ENCODE assay signal across 11 cellular contexts in the genomic region with DNA sequence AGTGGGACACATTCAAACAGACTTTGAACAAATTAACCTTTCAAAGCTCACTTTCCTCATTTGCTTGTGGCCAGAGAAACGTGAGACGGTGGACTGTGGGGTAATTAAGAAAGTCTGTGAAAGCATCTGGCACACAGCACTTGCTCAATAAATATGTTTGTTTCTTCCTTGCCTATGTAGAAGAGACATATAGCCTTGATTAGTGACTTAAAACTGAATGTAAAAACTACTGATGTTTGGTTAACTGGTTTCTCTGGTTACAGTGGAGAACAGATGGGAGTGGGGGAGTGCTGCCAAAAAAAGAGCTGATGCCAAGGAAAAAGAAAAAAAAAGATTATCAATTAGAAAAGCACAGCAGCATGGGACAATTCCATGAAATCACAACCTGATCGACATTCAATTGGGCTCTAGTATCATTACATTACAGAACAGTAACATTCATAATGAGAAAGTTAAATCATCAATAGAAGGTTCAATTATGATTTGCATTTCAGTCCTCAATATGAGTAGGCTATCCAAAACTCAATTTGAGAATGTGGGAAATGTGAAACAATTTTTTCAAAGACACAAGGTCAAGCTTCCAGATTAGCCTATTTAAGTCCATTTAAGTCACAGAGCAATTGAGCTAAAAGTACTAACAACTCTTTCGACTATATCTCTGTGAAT. TPM values are rescaled to one million over a fixed set of nuclear protein-coding genes. Genes with fewer than 3 reads are reported as not detected.
A peak's percentile ranks its signal among the peaks of the same experiment; 100 is the strongest.
DNase-seq lines count a peak whose midpoint lies in the region; ATAC-seq and TF ChIP-seq lines count a peak whose summit lies in the region.
"Had no signal": no experiment of that assay in that cellular context is flagged by ENCODE, and none has a peak within 500 bp of the region (broad histone marks: within the 10 kb centered on the region; RNA-seq: fewer than 3 reads in every experiment).

No MANE protein-coding gene starts in this region.

- H3K27me3 Mint-ChIP-seq in CD8-positive, alpha-beta T cell (ENCODE audit: low read depth), result no peaks in the 10 kb centered on the region
- no peaks in the 10 kb centered on the region for H3K27me3 Mint-ChIP-seq in WTC11 (ENCODE audit: low read depth)

- no peaks in the 10 kb centered on the region for H3K9me3 Mint-ChIP-seq in CD8-positive, alpha-beta T cell
- H3K9me3 Mint-ChIP-seq in WTC11, result no peaks in the 10 kb centered on the region

- H3K27ac Mint-ChIP-seq in CD8-positive, alpha-beta T cell, result no peak overlapping the region
- H3K27ac Mint-ChIP-seq in WTC11, result 0 out of 2 replicates have a peak overlapping the region, but pooled peaks have one; percentile 5

- TF ChIP-seq CTCF in CD8-positive, alpha-beta T cell (IDR thresholded peaks at IDR 0.05), result no peak
- TF ChIP-seq CTCF in HEK293 (tag by site-specific recombination; IDR thresholded peaks at IDR 0.05) (no peak), WTC11 (IDR thresholded peaks at IDR 0.05) (no peak), GM10248 (IDR thresholded peaks at IDR 0.05; ENCODE audit: control extremely low read depth, extremely low read depth, low read depth, missing control alignments) (no peak), gastroesophageal sphincter (IDR thresholded peaks at IDR 0.05) (no peak)

- H3K4me3 ChIP-seq in CD8-positive, alpha-beta T cell (ENCODE audit: low read depth, low read length), result no peak overlapping the region
- H3K4me3 ChIP-seq in HEK293 (ENCODE audit: low read depth, low read length) (no peak overlapping the region), gastroesophageal sphincter (no peak overlapping the region)

- intact Hi-C loops in CD8-positive, alpha-beta T cell (cut with DNase I, micrococcal nuclease), result loop anchor here in 1 of 2 experiments (10.0 kb wide), 1 partner anchor 46 kb away; no protein-coding TSS in a partner anchor

- CTCF ChIA-PET in CD8-positive, alpha-beta T cell (lab: Charles Lee), result interaction anchor here (0.9 to 1.1 kb wide), 2 partner anchors 38 to 80 kb away, joined by 3 to 5 read pairs; no protein-coding TSS in a partner anchor
- CTCF ChIA-PET in HEK293 (lab: Yijun Ruan, JAX), result interaction anchor here (0.6 to 0.7 kb wide), 2 partner anchors 14 to 78 kb away, joined by 3 read pairs; no protein-coding TSS in a partner anchor
- CTCF ChIA-PET in WTC11 (lab: Charles Lee), result interaction anchor here (1.2 kb wide), 1 partner anchor 81 kb away, joined by 3 read pairs; no protein-coding TSS in a partner anchor
- CTCF ChIA-PET in GM10248 (lab: Yijun Ruan, JAX), result interaction anchor here (1.0 to 4.2 kb wide), 3 partner anchors 9 to 25 kb away, joined by 3 to 23 read pairs (median 4); no protein-coding TSS in a partner anchor

- H3K27ac ChIP-seq in CD8-positive, alpha-beta T cell (ENCODE audit: low read depth, low read length), result no peak overlapping the region
- H3K27ac ChIP-seq in HEK293 (ENCODE audit: extremely low read depth, low read depth, low read length), result no peak overlapping the region
- no peak overlapping the region for H3K27ac ChIP-seq in gastroesophageal sphincter
- H3K27ac ChIP-seq: foreskin keratinocyte had no signal

- H3K4me1 Mint-ChIP-seq in CD8-positive, alpha-beta T cell (ENCODE audit: low read depth), result peaks cover 90% of the 10 kb centered on the region
- peaks cover 58% of the 10 kb centered on the region for H3K4me1 Mint-ChIP-seq in WTC11

- POLR2A ChIA-PET in CD8-positive, alpha-beta T cell (lab: Charles Lee), result no interaction called here
- POLR2A ChIA-PET in HEK293 (lab: Yijun Ruan, JAX) (interaction anchor here (1.5 kb wide), 1 partner anchor 15 kb away, joined by 5 read pairs; a partner anchor contains a TSS), WTC11 (lab: Charles Lee) (interaction anchor here (0.6 kb wide), 1 partner anchor 22 kb away, joined by 4 read pairs; no protein-coding TSS in a partner anchor), GM10248 (lab: Yijun Ruan, JAX) (no interaction called here)

- H3K36me3 Mint-ChIP-seq in CD8-positive, alpha-beta T cell, result peaks cover 29% of the 10 kb centered on the region
- peaks cover 10% of the 10 kb centered on the region for H3K36me3 Mint-ChIP-seq in WTC11

- no peak for ATAC-seq in CD8-positive, alpha-beta T cell
- ATAC-seq in WTC11 (no peak), GM21381 (IDR thresholded peaks at IDR 0.05; ENCODE audit: unreplicated experiment) (no peak), gastroesophageal sphincter (no peak)
- ATAC-seq: foreskin keratinocyte had no signal

- TF ChIP-seq POLR2A in gastroesophageal sphincter (IDR thresholded peaks at IDR 0.05), result no peak

- no peaks in the 10 kb centered on the region for H3K27me3 ChIP-seq in CD8-positive, alpha-beta T cell (ENCODE audit: insufficient read depth, low read length)
- H3K27me3 ChIP-seq in gastroesophageal sphincter, result no peaks in the 10 kb centered on the region
- H3K27me3 ChIP-seq: foreskin keratinocyte had no signal

- H3K4me1 ChIP-seq in CD8-positive, alpha-beta T cell (ENCODE audit: insufficient read depth, low read length), result peaks cover 72% of the 10 kb centered on the region
- H3K4me1 ChIP-seq in HEK293 (ENCODE audit: control insufficient read depth, insufficient read depth, low read length) (peaks cover 35% of the 10 kb centered on the region), gastroesophageal sphincter (peaks cover 24 to 86% (median 26%) of the 10 kb centered on the region in 3 donors)

- peaks cover 5% of the 10 kb centered on the region for H3K9me3 ChIP-seq in CD8-positive, alpha-beta T cell (ENCODE audit: low read length)
- H3K9me3 ChIP-seq in HEK293 (ENCODE audit: control insufficient read depth, insufficient read depth, low read depth, low read length) (no peaks in the 10 kb centered on the region), gastroesophageal sphincter (no peaks in the 10 kb centered on the region)

- peak overlapping the region; percentile 42 for H3K4me3 Mint-ChIP-seq in CD8-positive, alpha-beta T cell
- H3K4me3 Mint-ChIP-seq in WTC11, result no peak overlapping the region

- no peaks in the 10 kb centered on the region for H3K36me3 ChIP-seq in CD8-positive, alpha-beta T cell (ENCODE audit: insufficient read depth, low read length)
- no peaks in the 10 kb centered on the region for H3K36me3 ChIP-seq in HEK293 (ENCODE audit: control insufficient read depth in 2 of 2, insufficient read depth in 1 of 2, low read length in 2 of 2)
- H3K36me3 ChIP-seq in gastroesophageal sphincter, result peaks cover 0 to 4% of the 10 kb centered on the region in 2 donors

- no peak for TF ChIP-seq EP300 in gastroesophageal sphincter (IDR thresholded peaks at IDR 0.05)

- DNase-seq in CD8-positive, alpha-beta T cell, result no peak
- DNase-seq in WTC11 (ENCODE audit: low spot score) (no peak), myocyte (ENCODE audit: low read depth) (peak; percentile 36), GM10248 (ENCODE audit: extremely low spot score) (no peak), SKM-1 (lab: John Stamatoyannopoulos, UW; ENCODE audit: unreplicated experiment) (no peak)
- DNase-seq: foreskin keratinocyte, KBM-7, nucleus accumbens had no signal

- 50 to 56% methylated on average over 4 of the region's 4 CpGs for WGBS in gastroesophageal sphincter (ENCODE audit: low coverage in 1 of 2), 2 donors

TF ChIP-seq in HEK293, 187 proteins besides CTCF, POLR2A, EP300 and RAD21 (continues in another document):
- TF ChIP-seq, protein P1, sequence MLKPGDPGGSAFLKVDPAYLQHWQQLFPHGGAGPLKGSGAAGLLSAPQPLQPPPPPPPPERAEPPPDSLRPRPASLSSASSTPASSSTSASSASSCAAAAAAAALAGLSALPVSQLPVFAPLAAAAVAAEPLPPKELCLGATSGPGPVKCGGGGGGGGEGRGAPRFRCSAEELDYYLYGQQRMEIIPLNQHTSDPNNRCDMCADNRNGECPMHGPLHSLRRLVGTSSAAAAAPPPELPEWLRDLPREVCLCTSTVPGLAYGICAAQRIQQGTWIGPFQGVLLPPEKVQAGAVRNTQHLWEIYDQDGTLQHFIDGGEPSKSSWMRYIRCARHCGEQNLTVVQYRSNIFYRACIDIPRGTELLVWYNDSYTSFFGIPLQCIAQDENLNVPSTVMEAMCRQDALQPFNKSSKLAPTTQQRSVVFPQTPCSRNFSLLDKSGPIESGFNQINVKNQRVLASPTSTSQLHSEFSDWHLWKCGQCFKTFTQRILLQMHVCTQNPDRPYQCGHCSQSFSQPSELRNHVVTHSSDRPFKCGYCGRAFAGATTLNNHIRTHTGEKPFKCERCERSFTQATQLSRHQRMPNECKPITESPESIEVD (tag by site-specific recombination; IDR thresholded peaks at IDR 0.05), result peak; percentile 18; the same call in 1 of the 2 replicates
- no peak for TF ChIP-seq ZNF514 (tag by site-specific recombination; IDR thresholded peaks at IDR 0.05)
- TF ChIP-seq ZNF785 (tag by site-specific recombination; IDR thresholded peaks at IDR 0.05), result no peak

TF ChIP-seq in WTC11, 78 proteins besides CTCF, POLR2A, EP300 and RAD21 (continues in another document):
- TF ChIP-seq FOXJ3 (CRISPR knock-in tag; IDR thresholded peaks at IDR 0.05; ENCODE audit: borderline replicate concordance) (no peak), ZNF317 (CRISPR knock-in tag; IDR thresholded peaks at IDR 0.05; ENCODE audit: borderline replicate concordance, low read depth) (no peak), NR1H2 (CRISPR knock-in tag; IDR thresholded peaks at IDR 0.05) (no peak), HMGA2 (CRISPR knock-in tag; IDR thresholded peaks at IDR 0.05) (no peak), CREB1 (CRISPR knock-in tag; IDR thresholded peaks at IDR 0.05) (no peak)
- TF ChIP-seq, protein P2, sequence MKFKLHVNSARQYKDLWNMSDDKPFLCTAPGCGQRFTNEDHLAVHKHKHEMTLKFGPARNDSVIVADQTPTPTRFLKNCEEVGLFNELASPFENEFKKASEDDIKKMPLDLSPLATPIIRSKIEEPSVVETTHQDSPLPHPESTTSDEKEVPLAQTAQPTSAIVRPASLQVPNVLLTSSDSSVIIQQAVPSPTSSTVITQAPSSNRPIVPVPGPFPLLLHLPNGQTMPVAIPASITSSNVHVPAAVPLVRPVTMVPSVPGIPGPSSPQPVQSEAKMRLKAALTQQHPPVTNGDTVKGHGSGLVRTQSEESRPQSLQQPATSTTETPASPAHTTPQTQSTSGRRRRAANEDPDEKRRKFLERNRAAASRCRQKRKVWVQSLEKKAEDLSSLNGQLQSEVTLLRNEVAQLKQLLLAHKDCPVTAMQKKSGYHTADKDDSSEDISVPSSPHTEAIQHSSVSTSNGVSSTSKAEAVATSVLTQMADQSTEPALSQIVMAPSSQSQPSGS (CRISPR knock-in tag; IDR thresholded peaks at IDR 0.05; ENCODE audit: borderline replicate concordance, low read depth), result no peak
- TF ChIP-seq, protein P3, sequence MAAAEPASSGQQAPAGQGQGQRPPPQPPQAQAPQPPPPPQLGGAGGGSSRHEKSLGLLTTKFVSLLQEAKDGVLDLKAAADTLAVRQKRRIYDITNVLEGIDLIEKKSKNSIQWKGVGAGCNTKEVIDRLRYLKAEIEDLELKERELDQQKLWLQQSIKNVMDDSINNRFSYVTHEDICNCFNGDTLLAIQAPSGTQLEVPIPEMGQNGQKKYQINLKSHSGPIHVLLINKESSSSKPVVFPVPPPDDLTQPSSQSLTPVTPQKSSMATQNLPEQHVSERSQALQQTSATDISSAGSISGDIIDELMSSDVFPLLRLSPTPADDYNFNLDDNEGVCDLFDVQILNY (CRISPR knock-in tag; IDR thresholded peaks at IDR 0.05), result no peak

RNA-seq across cellular contexts. Expression of a gene that starts 14.7 kb away (rescaled TPM):
- total RNA-seq in CD8-positive, alpha-beta T cell, result 100 to 1,000 TPM; 119 to 121 TPM
- 74.4 to 86.2 TPM (median 80.7 TPM) in 3 replicates for total RNA-seq in WTC11 (2021)
- total RNA-seq in myocyte, result 86.4 and 92.3 TPM in 2 replicates
- polyA plus RNA-seq in myocyte (2012), result 52.2 TPM
- total RNA-seq in gastroesophageal sphincter, result 10 to 100 TPM; 68.5 to 75.1 (median 70.8) TPM

Comparison
In these comparisons a context has a peak if more than half of its experiments do, and no peak if none do; other contexts are left out.
1. POLR2A ChIA-PET loops: an anchor here in HEK293 (1.5 kb wide) and WTC11 (0.6 kb wide); none called in CD8-positive, alpha-beta T cell and GM10248.